8 cellular contexts compared by ENCODE assay signal in the genomic region with DNA sequence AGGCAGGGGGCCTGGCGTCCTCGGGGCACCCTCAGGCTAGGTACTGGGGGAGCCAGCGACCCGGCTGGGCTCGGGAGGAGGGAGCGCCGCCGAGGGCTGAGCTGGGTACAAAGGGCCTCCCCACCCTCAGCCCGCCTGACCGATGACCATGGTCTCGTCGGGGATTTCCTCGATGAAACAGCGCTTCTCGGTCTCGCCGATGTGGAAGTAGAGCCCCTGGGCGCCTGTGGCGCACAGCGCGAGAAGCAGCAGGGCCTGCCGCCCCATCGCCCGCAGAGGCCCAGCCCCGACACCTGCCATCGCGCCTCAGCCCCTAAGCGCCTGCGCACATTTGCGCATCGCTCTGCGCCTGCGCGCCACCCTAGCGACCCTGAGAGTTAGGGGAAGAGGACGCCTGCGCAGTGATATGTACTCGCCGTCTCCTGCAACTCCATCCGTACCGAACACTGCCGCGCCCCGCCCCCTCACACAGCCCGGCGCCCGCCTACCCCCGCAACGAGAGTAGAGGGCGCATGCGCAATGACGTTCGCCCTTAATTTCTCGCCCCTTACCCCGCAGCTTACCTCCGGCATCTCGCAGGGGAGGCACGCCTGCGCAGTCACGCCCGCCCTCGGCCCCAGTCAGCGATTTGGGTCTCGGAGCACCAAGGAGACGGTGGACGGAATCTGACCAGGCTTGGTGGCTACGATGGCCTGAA. TPM values are rescaled to one million over a fixed set of nuclear protein-coding genes. Genes with fewer than 3 reads are reported as not detected.
DNase-seq lines count a peak whose midpoint lies in the region; ATAC-seq lines count a peak whose summit lies in the region.

A gene (minus strand): TSS at position 325 of the 697 bp plus-strand sequence. CDS start 25 bp downstream, at position 300.

- peak; percentile 84 for ATAC-seq in HG02610 (IDR thresholded peaks at IDR 0.05; ENCODE audit: unreplicated experiment)
- peak; percentile 91 to 95 for ATAC-seq in activated naive CD4-positive, alpha-beta T cell treated with anti-CD3 and anti-CD28 coated beads, Interleukin-2, amount 50 U/mL, for 72 hours

- H3K36me3 Mint-ChIP-seq in activated naive CD4-positive, alpha-beta T cell treated with anti-CD3 and anti-CD28 coated beads, Interleukin-2, amount 50 U/mL, for 72 hours = peaks cover 22% of the 10 kb centered on the region in 2 donors

- no peaks in the 10 kb centered on the region for H3K9me3 Mint-ChIP-seq in activated naive CD4-positive, alpha-beta T cell treated with anti-CD3 and anti-CD28 coated beads, Interleukin-2, amount 50 U/mL, for 72 hours

- H3K27ac Mint-ChIP-seq in activated naive CD4-positive, alpha-beta T cell treated with anti-CD3 and anti-CD28 coated beads, Interleukin-2, amount 50 U/mL, for 72 hours = peak within 1 kb of the TSS; percentile 96 to 97

- H3K27ac ChIP-seq in temporal lobe (ENCODE audit: low read depth, low read length) = peak within 1 kb of the TSS; percentile 99

- H3K4me3 ChIP-seq in GM08714 (ENCODE audit: low read length) = peak within 1 kb of the TSS; percentile 83

- DNase-seq in NCI-H1092 treated with DMSO at 0.1 percent for 48 hours (lab: John Stamatoyannopoulos, UW) = peak; percentile 100
- peak; percentile 99 for DNase-seq in SKM-1 (lab: John Stamatoyannopoulos, UW; ENCODE audit: unreplicated experiment)
- DNase-seq in activated naive CD4-positive, alpha-beta T cell treated with anti-CD3 and anti-CD28 coated beads, Interleukin-2, amount 50 U/mL, for 72 hours (ENCODE audit: low spot score in 2 of 2) = peak; percentile 100
- peak; percentile 75 for DNase-seq in glomerular endothelial cell (ENCODE audit: extremely low read depth, low read depth, low spot score)
- DNase-seq in occipital lobe (lab: John Stamatoyannopoulos, UW) = peak; percentile 97

RNA-seq across cellular contexts. Expression of the gene that starts here (rescaled TPM):
- total RNA-seq in activated naive CD4-positive, alpha-beta T cell treated with anti-CD3 and anti-CD28 coated beads, Interleukin-2, amount 50 U/mL, for 72 hours = 100 to 1,000 TPM in 1 of 2 donors, 10 to 100 TPM in 1; 67.1 to 114 TPM
- total RNA-seq in glomerular endothelial cell (89.7 and 126 TPM in 2 replicates), occipital lobe (74.2 TPM), temporal lobe (46.0 TPM)

Comparison
In these comparisons a context has a peak if more than half of its experiments do, and no peak if none do; other contexts are left out.
1. Peak in every context shown above with its lines: DNase-seq, ATAC-seq, H3K4me3 ChIP-seq and H3K27ac ChIP-seq.